ENCODE assay signal across 18 cellular contexts in the genomic region with DNA sequence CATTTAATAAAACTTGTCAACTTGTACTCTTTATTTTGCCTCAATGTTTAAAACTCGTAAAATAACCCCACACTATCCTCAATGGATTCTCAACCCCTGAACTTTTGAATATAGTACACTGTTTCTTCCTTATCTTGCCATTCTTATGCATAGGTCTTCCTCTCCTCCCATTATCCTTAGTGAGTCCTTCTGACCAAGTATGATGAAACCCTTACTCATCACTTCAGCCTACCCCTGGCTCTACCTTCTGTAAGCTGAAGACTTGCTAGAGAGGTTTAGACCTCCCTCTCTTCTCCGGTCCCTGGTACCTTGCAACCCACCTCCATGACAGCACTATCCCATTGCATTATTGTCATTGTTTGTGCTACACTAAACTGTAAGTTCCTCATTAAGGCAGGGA.
"Had no signal": no experiment of that assay in that cellular context is flagged by ENCODE, and none has a peak within 500 bp of the region (broad histone marks: within the 10 kb centered on the region; RNA-seq: fewer than 3 reads in every experiment).

No MANE protein-coding gene starts in this region.

- H3K4me3 ChIP-seq: colonic mucosa, heart left ventricle, right atrium auricular region, sigmoid colon, skin epidermis, stomach, thoracic aorta, transverse colon had no signal

- H3K27me3 ChIP-seq: colonic mucosa, right atrium auricular region, sigmoid colon, transverse colon had no signal

- H3K36me3 ChIP-seq: colonic mucosa, heart left ventricle, right atrium auricular region, sigmoid colon, stomach, thoracic aorta, transverse colon had no signal

- H3K9me3 ChIP-seq: colonic mucosa, heart left ventricle, right atrium auricular region, sigmoid colon, stomach, thoracic aorta, transverse colon had no signal

- H3K4me1 ChIP-seq: colonic mucosa, heart left ventricle, right atrium auricular region, sigmoid colon, stomach, transverse colon had no signal

- H3K27ac ChIP-seq: colonic mucosa, heart left ventricle, right atrium auricular region, sigmoid colon, skin epidermis, stomach, thoracic aorta, transverse colon had no signal

- FAIRE-seq: frontal cortex had no signal

- DNase-seq: colonic mucosa; dermis blood vessel endothelial cell; erythroblast; heart left ventricle; hippocampal formation; kidney glomerular epithelial cell; natural killer cell; posterior cingulate gyrus; sigmoid colon; stimulated activated CD4-positive, alpha-beta T cell treated with anti-CD3 and anti-CD28 coated beads, Interleukin-12 subunit alpha, Interleukin-12 subunit beta, amount 100 ng/mL, for 4 hours; stimulated activated naive CD4-positive, alpha-beta T cell; stomach; substantia nigra; transverse colon had no signal
